Comparison of ENCODE assay signal across 23 cellular contexts in genomic region chr20:19809487-19809886, GRCh38. TPM values are rescaled to one million over a fixed set of nuclear protein-coding genes. Genes with fewer than 3 reads are reported as not detected.
DNase-seq lines count a peak whose midpoint lies in the region; ATAC-seq, FAIRE-seq and TF ChIP-seq lines count a peak whose summit lies in the region.
"Had no signal": no experiment of that assay in that cellular context is flagged by ENCODE, and none has a peak within 500 bp of the region (broad histone marks: within the 10 kb centered on the region; RNA-seq: fewer than 3 reads in every experiment).

No MANE protein-coding gene starts in this region.

- CTCF ChIA-PET in A673 (lab: Charles Lee) = no interaction called here

- H3K27me3 ChIP-seq in A673 (replicated peaks; ENCODE audit: insufficient read depth, low read depth, low read length, poor library complexity) (no peaks in the 10 kb centered on the region), BLaER1 (no peaks in the 10 kb centered on the region), astrocyte (ENCODE audit: insufficient read depth, low read length) (no peaks in the 10 kb centered on the region)
- H3K27me3 ChIP-seq: MG63, SJCRH30 had no signal

- no peak for FAIRE-seq in astrocyte (lab: Jason Lieb, UNC)
- no peak for FAIRE-seq in GM19239 (lab: Jason Lieb, UNC)
- FAIRE-seq: GM12892, GM18507, H54, K562 had no signal

- no peaks in the 10 kb centered on the region for H3K27me3 Mint-ChIP-seq in astrocyte (ENCODE audit: low read depth, unreplicated experiment)

- H3K36me3 ChIP-seq in A673 (ENCODE audit: insufficient read depth, low read length, poor library complexity, severe bottlenecking) = no peaks in the 10 kb centered on the region
- peaks cover 8% of the 10 kb centered on the region for H3K36me3 ChIP-seq in BLaER1
- H3K36me3 ChIP-seq in astrocyte (ENCODE audit: insufficient read depth, low read length) = no peaks in the 10 kb centered on the region
- H3K36me3 ChIP-seq: MG63, SJCRH30 had no signal

- no peak for TF ChIP-seq CTCF in A673 (conservative IDR thresholded peaks at IDR 0.05; ENCODE audit: low read depth, low read length)
- no peak for TF ChIP-seq CTCF in astrocyte (IDR thresholded peaks at IDR 0.05; ENCODE audit: insufficient read depth, low read depth, low read length)

- H3K4me2 ChIP-seq in BLaER1 (peak overlapping the region; percentile 66), astrocyte (ENCODE audit: low read length) (no peak overlapping the region)

- DNase-seq in A673 (ENCODE audit: low spot score) (peak; percentile 64), astrocyte (ENCODE audit: low read depth) (no peak), mucosa of gallbladder (ENCODE audit: low spot score) (peak; percentile 59), GM19239 (ENCODE audit: insufficient read length, low spot score) (no peak), Ammon's horn (ENCODE audit: low spot score) (no peak)
- DNase-seq: Calu3; CD8-positive, alpha-beta memory T cell; DMS153; MG63; NCI-H1417; NCI-H187 treated with DMSO at 0.1 percent for 48 hours; NCI-H2107; NCI-H510A; NCI-H748 treated with DMSO at 0.1 percent for 48 hours; SJCRH30 had no signal

- no peak overlapping the region for H2AFZ ChIP-seq in astrocyte (ENCODE audit: low read depth, low read length)

- H3K4me3 Mint-ChIP-seq in astrocyte (ENCODE audit: unreplicated experiment) = no peak overlapping the region
- H3K4me3 Mint-ChIP-seq: CD8-positive, alpha-beta memory T cell had no signal

- peak overlapping the region; percentile 34 for H3K27ac Mint-ChIP-seq in astrocyte (ENCODE audit: unreplicated experiment)
- H3K27ac Mint-ChIP-seq: CD8-positive, alpha-beta memory T cell had no signal

- no peak overlapping the region for H3K9ac ChIP-seq in BLaER1
- no peak overlapping the region for H3K9ac ChIP-seq in astrocyte (ENCODE audit: low read length)

- H3K27ac ChIP-seq in A673 (ENCODE audit: low read depth, low read length, poor library complexity, severe bottlenecking) (no peak overlapping the region), BLaER1 (no peak overlapping the region), astrocyte (ENCODE audit: low read depth, low read length) (no peak overlapping the region)
- H3K27ac ChIP-seq: C4-2B, SJCRH30 had no signal

- no peaks in the 10 kb centered on the region for H3K79me2 ChIP-seq in astrocyte (ENCODE audit: insufficient read depth, low read length)

- peaks cover 15% of the 10 kb centered on the region for H3K9me3 Mint-ChIP-seq in astrocyte (ENCODE audit: unreplicated experiment)

- POLR2A ChIA-PET in A673 (lab: Charles Lee; ENCODE audit: low non-redundant PET) = no interaction called here

- BruUV-seq in A673 (replicated peaks; lab: Mats Ljungman, UMichigan) = no TSS peak

- H3K4me1 Mint-ChIP-seq in astrocyte (ENCODE audit: low read depth, unreplicated experiment) = peaks cover 24% of the 10 kb centered on the region

- no peak for ATAC-seq in HG03025 (IDR thresholded peaks at IDR 0.05; ENCODE audit: low FRiP score, unreplicated experiment)
- ATAC-seq in GM21576 (IDR thresholded peaks at IDR 0.05; ENCODE audit: unreplicated experiment) = no peak
- ATAC-seq: K562 had no signal

- H3K9me3 ChIP-seq in A673 (ENCODE audit: low read depth, low read length, poor library complexity, severe bottlenecking) (no peaks in the 10 kb centered on the region), BLaER1 (peaks cover 4% of the 10 kb centered on the region; the same call in 1 of the 2 replicates), astrocyte (ENCODE audit: insufficient read depth, low read depth, low read length) (no peaks in the 10 kb centered on the region)
- H3K9me3 ChIP-seq: MG63, SJCRH30 had no signal

- H3K4me1 ChIP-seq in A673 (ENCODE audit: insufficient read depth, low read length, poor library complexity, severe bottlenecking) = peaks cover 54% of the 10 kb centered on the region
- H3K4me1 ChIP-seq in BLaER1 = peaks cover 79% of the 10 kb centered on the region
- H3K4me1 ChIP-seq in astrocyte (ENCODE audit: insufficient read depth, low read length) = peaks cover 17% of the 10 kb centered on the region

- peaks cover 17% of the 10 kb centered on the region for H3K36me3 Mint-ChIP-seq in astrocyte (ENCODE audit: low read depth, unreplicated experiment)
- H3K36me3 Mint-ChIP-seq: CD8-positive, alpha-beta memory T cell had no signal

- intact Hi-C loops in A673 (cut with micrococcal nuclease; ENCODE audit: unreplicated experiment) = no loop called here

- H4K20me1 ChIP-seq in BLaER1 (no peaks in the 10 kb centered on the region), astrocyte (ENCODE audit: insufficient read depth, low read length) (no peaks in the 10 kb centered on the region)

- H3K4me3 ChIP-seq in A673 (ENCODE audit: low read depth, low read length, poor library complexity, severe bottlenecking) (no peak overlapping the region), BLaER1 (no peak overlapping the region), astrocyte (ENCODE audit: insufficient read depth, low read depth, low read length) (no peak overlapping the region)
- H3K4me3 ChIP-seq: K562, MG63, SJCRH30 had no signal

RNA-seq across cellular contexts. Expression of gene RIN2, which starts 51.4 kb away (rescaled TPM):
- total RNA-seq in A673 (2021) (14.6 and 18.5 TPM in 2 replicates), astrocyte (21.2 and 22.8 TPM in 2 replicates), mucosa of gallbladder (88.7 TPM)

Comparison
In these comparisons a context has a peak if more than half of its experiments do, and no peak if none do; other contexts are left out.
1. DNase-seq: peak in A673 (single experiment) and mucosa of gallbladder (single experiment); none in astrocyte (single experiment), GM19239 (single experiment) and Ammon's horn (single experiment).